In genomic region chr1:116553386-116554115, GRCh38 we compare ENCODE assay signal across 11 cellular contexts. TPM values are rescaled to one million over a fixed set of nuclear protein-coding genes. Genes with fewer than 3 reads are reported as not detected.
DNase-seq lines count a peak whose midpoint lies in the region; ATAC-seq and TF ChIP-seq lines count a peak whose summit lies in the region.
"Had no signal": no experiment of that assay in that cellular context is flagged by ENCODE, and none has a peak within 500 bp of the region (broad histone marks: within the 10 kb centered on the region; RNA-seq: fewer than 3 reads in every experiment).

No MANE protein-coding gene starts in this region.

- DNase-seq in stimulated activated naive CD8-positive, alpha-beta T cell treated with anti-CD3 and anti-CD28 coated beads, Interleukin-15, Interleukin-2, amounts not matched to agents 100 U/mL and 50 U/mL, for 24 hours, result no peak
- peak in 1 of 2 experiments; percentile 71 for DNase-seq in PC-9
- DNase-seq in erythroblast (lab: John Stamatoyannopoulos, UW), result peak; percentile 11 to 30
- DNase-seq in GM13977 (ENCODE audit: low spot score), result no peak
- no peak for DNase-seq in KBM-7
- no peak for DNase-seq in activated CD4-positive, CD25-positive, alpha-beta regulatory T cell (lab: John Stamatoyannopoulos, UW)
- DNase-seq: NCI-H1092; NCI-H446 treated with DMSO at 0.1 percent for 48 hours; stimulated activated naive CD8-positive, alpha-beta T cell treated with anti-CD3 and anti-CD28 coated beads, Interleukin-15, amount 100 ng/mL, for 72 hours had no signal

- no peaks in the 10 kb centered on the region for H3K27me3 Mint-ChIP-seq in stimulated activated naive CD8-positive, alpha-beta T cell treated with anti-CD3 and anti-CD28 coated beads, Interleukin-15, Interleukin-2, amounts not matched to agents 100 ng/mL and 50 ng/mL, for 24 hours
- H3K27me3 Mint-ChIP-seq: stimulated activated naive CD8-positive, alpha-beta T cell treated with anti-CD3 and anti-CD28 coated beads, Interleukin-15, amount 100 ng/mL, for 72 hours had no signal

- no peaks in the 10 kb centered on the region for H3K9me3 Mint-ChIP-seq in stimulated activated naive CD8-positive, alpha-beta T cell treated with anti-CD3 and anti-CD28 coated beads, Interleukin-15, Interleukin-2, amounts not matched to agents 100 ng/mL and 50 ng/mL, for 24 hours
- H3K9me3 Mint-ChIP-seq: stimulated activated naive CD8-positive, alpha-beta T cell treated with anti-CD3 and anti-CD28 coated beads, Interleukin-15, amount 100 ng/mL, for 72 hours had no signal

- intact Hi-C loops in PC-9 (cut with micrococcal nuclease; ENCODE audit: unreplicated experiment), result no loop called here

- TF ChIP-seq CTCF in PC-9 (conservative IDR thresholded peaks at IDR 0.05), result no peak
- TF ChIP-seq CTCF in GM13977 (IDR thresholded peaks at IDR 0.05; ENCODE audit: extremely low read depth, insufficient read depth, missing control alignments), result no peak

- peaks cover 32% of the 10 kb centered on the region for H3F3A ChIP-seq in PC-9 (ENCODE audit: insufficient read depth, low read depth)

- peaks cover 76% of the 10 kb centered on the region for H3K4me1 Mint-ChIP-seq in stimulated activated naive CD8-positive, alpha-beta T cell treated with anti-CD3 and anti-CD28 coated beads, Interleukin-15, Interleukin-2, amounts not matched to agents 100 ng/mL and 50 ng/mL, for 24 hours (ENCODE audit: low read depth)

- peaks cover 25% of the 10 kb centered on the region for H4K20me1 ChIP-seq in PC-9 (ENCODE audit: insufficient read depth)

- H3K9me3 ChIP-seq in PC-9 (ENCODE audit: insufficient read depth, low read depth), result no peaks in the 10 kb centered on the region

- no peak overlapping the region for H2AFZ ChIP-seq in PC-9

- peak overlapping the region; percentile 36 for H3K27ac ChIP-seq in PC-9

- peak overlapping the region; percentile 51 for H3K27ac Mint-ChIP-seq in stimulated activated naive CD8-positive, alpha-beta T cell treated with anti-CD3 and anti-CD28 coated beads, Interleukin-15, Interleukin-2, amounts not matched to agents 100 ng/mL and 50 ng/mL, for 24 hours
- H3K27ac Mint-ChIP-seq: stimulated activated naive CD8-positive, alpha-beta T cell treated with anti-CD3 and anti-CD28 coated beads, Interleukin-15, amount 100 ng/mL, for 72 hours had no signal

- in situ Hi-C loops in GM13977 (cut with MboI; ENCODE audit: low pct_unique_long_range_greater_than_20kb, low sequenced_read_pairs, unreplicated experiment), result loop anchor here (25.0 kb wide), 1 partner anchor 509 kb away; the partner anchor contains the start of gene TTF2
- in situ Hi-C loops in KBM-7 (cut with MboI; ENCODE audit: low pct_unique_long_range_greater_than_20kb, low sequenced_read_pairs), result no loop called here

- no peak overlapping the region for H3K4me3 ChIP-seq in PC-9

- CTCF ChIA-PET in PC-9 (lab: Charles Lee), result no interaction called here

- ATAC-seq in stimulated activated naive CD8-positive, alpha-beta T cell treated with anti-CD3 and anti-CD28 coated beads, Interleukin-15, Interleukin-2, amounts not matched to agents 100 U/mL and 50 U/mL, for 24 hours, result no peak
- no peak for ATAC-seq in HG02610 (IDR thresholded peaks at IDR 0.05; ENCODE audit: unreplicated experiment)
- ATAC-seq: stimulated activated naive CD8-positive, alpha-beta T cell treated with anti-CD3 and anti-CD28 coated beads, Interleukin-15, amount 100 ng/mL, for 72 hours had no signal

- peak overlapping the region; percentile 21 for H3K4me3 Mint-ChIP-seq in stimulated activated naive CD8-positive, alpha-beta T cell treated with anti-CD3 and anti-CD28 coated beads, Interleukin-15, Interleukin-2, amounts not matched to agents 100 ng/mL and 50 ng/mL, for 24 hours
- H3K4me3 Mint-ChIP-seq: stimulated activated naive CD8-positive, alpha-beta T cell treated with anti-CD3 and anti-CD28 coated beads, Interleukin-15, amount 100 ng/mL, for 72 hours had no signal

- no TSS peak for BruUV-seq in PC-9 (replicated peaks; lab: Mats Ljungman, UMichigan)

- POLR2A ChIA-PET in PC-9 (lab: Charles Lee; ENCODE audit: unreplicated experiment), result no interaction called here

- no peak for TF ChIP-seq POLR2A in erythroblast (IDR thresholded peaks at IDR 0.05; ENCODE audit: low read length)

- peaks cover 99% of the 10 kb centered on the region for H3K79me2 ChIP-seq in PC-9 (ENCODE audit: low read depth)

- H3K36me3 Mint-ChIP-seq in stimulated activated naive CD8-positive, alpha-beta T cell treated with anti-CD3 and anti-CD28 coated beads, Interleukin-15, Interleukin-2, amounts not matched to agents 100 ng/mL and 50 ng/mL, for 24 hours (ENCODE audit: low read depth), result peaks cover 52% of the 10 kb centered on the region

- peaks cover 37% of the 10 kb centered on the region for H3K36me3 ChIP-seq in PC-9 (ENCODE audit: low read depth)

- H3K9me2 ChIP-seq in PC-9 (ENCODE audit: insufficient read depth), result no peaks in the 10 kb centered on the region

- H3K4me2 ChIP-seq in PC-9, result peak overlapping the region; percentile 37

- peaks cover 54% of the 10 kb centered on the region for H3K4me1 ChIP-seq in PC-9 (replicated peaks; ENCODE audit: insufficient read depth)

- H3K27me3 ChIP-seq in PC-9 (ENCODE audit: insufficient read depth, low read depth), result no peaks in the 10 kb centered on the region

RNA-seq across cellular contexts. Expression of gene CD58, which starts 17.3 kb away (rescaled TPM):
- 15.9 and 23.6 TPM in 2 replicates for total RNA-seq in PC-9 (2021)

Comparison
In these comparisons a context has a peak if more than half of its experiments do, and no peak if none do; other contexts are left out.
1. DNase-seq: peak in erythroblast (2 of 2); none in stimulated activated naive CD8-positive, alpha-beta T cell treated with anti-CD3 and anti-CD28 coated beads, Interleukin-15, Interleukin-2, amounts not matched to agents 100 U/mL and 50 U/mL, for 24 hours (single experiment), GM13977 (single experiment), KBM-7 (single experiment) and activated CD4-positive, CD25-positive, alpha-beta regulatory T cell (0 of 4).